Comparison of ENCODE assay signal across 16 cellular contexts in the genomic region with DNA sequence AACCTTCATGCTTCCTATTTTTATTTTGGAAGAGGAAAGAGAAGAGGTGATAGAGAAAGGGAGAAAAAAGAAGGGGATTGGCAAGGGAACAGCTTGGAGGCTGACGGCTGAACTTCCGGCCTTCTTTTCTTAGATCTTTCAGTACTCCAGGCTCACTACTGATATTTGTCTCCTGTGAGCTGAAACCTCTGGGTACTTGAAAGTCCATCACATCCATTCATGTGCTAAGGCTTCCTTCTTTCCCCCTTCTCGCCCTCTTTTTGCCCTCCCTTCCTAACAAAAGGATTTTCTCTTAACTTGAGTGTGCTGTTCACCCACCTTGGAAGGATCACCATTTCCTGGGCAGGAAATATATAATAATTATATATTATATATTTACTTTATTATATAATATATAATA.
DNase-seq lines count a peak whose midpoint lies in the region; ATAC-seq and TF ChIP-seq lines count a peak whose summit lies in the region.
"Had no signal": no experiment of that assay in that cellular context is flagged by ENCODE, and none has a peak within 500 bp of the region (broad histone marks: within the 10 kb centered on the region; RNA-seq: fewer than 3 reads in every experiment).

No MANE protein-coding gene starts in this region.

- H3K36me3 ChIP-seq in sigmoid colon, result no peaks in the 10 kb centered on the region
- H3K36me3 ChIP-seq: HAP-1 had no signal

- H3K27ac Mint-ChIP-seq in H9, result no peak overlapping the region; a peak in 1 of 7 replicates
- H3K27ac Mint-ChIP-seq in WTC11, result peak overlapping the region; percentile 80; the same call in 1 of the 2 replicates
- H3K27ac Mint-ChIP-seq: B cell; CD4-positive, alpha-beta T cell had no signal

- H2BK5ac ChIP-seq in H9 (ENCODE audit: insufficient read length, low read length), result no peak overlapping the region

- no peak overlapping the region for H2BK12ac ChIP-seq in H9 (ENCODE audit: insufficient read length, low read depth, low read length)

- peak; percentile 18 for DNase-seq in ELF-1 (ENCODE audit: low read depth, low spot score)
- peak; percentile 42 for DNase-seq in H9
- DNase-seq in WTC11 (ENCODE audit: low spot score), result no peak
- peak; percentile 36 for DNase-seq in iPS DF 4.7 (ENCODE audit: extremely low read depth, low spot score)
- DNase-seq in sigmoid colon, result no peak
- DNase-seq: C1 segment of cervical spinal cord; CD4-positive, alpha-beta T cell; DND-41; GF-D8; Karpas-422 had no signal

- H2AFZ ChIP-seq in H9 (ENCODE audit: low read length), result no peak overlapping the region
- H2AFZ ChIP-seq: GM23248 had no signal

- H3K36me3 Mint-ChIP-seq in H9 (ENCODE audit: insufficient read depth in 1 of 3, low read depth in 3 of 3) (no peaks in the 10 kb centered on the region), WTC11 (no peaks in the 10 kb centered on the region)

- no CpG with 5 or more reads among the region's 3 CpGs for WGBS in H9 (ENCODE audit: extremely low coverage, insufficient read length, low lambda C conversion rate)
- 88 to 98% methylated on average over 3 of the region's 3 CpGs for WGBS in sigmoid colon, 2 donors

- H2BK120ac ChIP-seq in H9 (ENCODE audit: low read depth, low read length, poor library complexity, severe bottlenecking), result no peak overlapping the region

- H3K14ac ChIP-seq in H9 (ENCODE audit: insufficient read depth, low read length), result no peak overlapping the region

- no peak overlapping the region for H2BK15ac ChIP-seq in H9 (ENCODE audit: low read depth, low read length)

- peaks cover 12% of the 10 kb centered on the region for H3K4me1 ChIP-seq in H9 (ENCODE audit: insufficient read depth, low read length)
- peaks cover 0 to 35% (median 26%) of the 10 kb centered on the region in 4 donors for H3K4me1 ChIP-seq in sigmoid colon

- no peak overlapping the region for H3K56ac ChIP-seq in H9 (ENCODE audit: insufficient read length, low read depth, low read length)

- no peaks in the 10 kb centered on the region for H3K23me2 ChIP-seq in H9 (ENCODE audit: insufficient read length, low read depth, low read length, poor library complexity, severe bottlenecking)

- H3K4ac ChIP-seq in H9 (ENCODE audit: low read depth, low read length), result no peak overlapping the region

- H2AK5ac ChIP-seq in H9 (ENCODE audit: insufficient read length, low read length), result no peak overlapping the region

- H3K9me3 ChIP-seq in H9 (ENCODE audit: control insufficient read depth, low read depth, low read length), result no peaks in the 10 kb centered on the region
- no peaks in the 10 kb centered on the region for H3K9me3 ChIP-seq in sigmoid colon
- H3K9me3 ChIP-seq: HAP-1 had no signal

- no peak overlapping the region for H3K4me3 Mint-ChIP-seq in H9
- no peak overlapping the region for H3K4me3 Mint-ChIP-seq in WTC11
- H3K4me3 Mint-ChIP-seq: B cell; CD4-positive, alpha-beta T cell had no signal

- no peaks in the 10 kb centered on the region for H3K79me2 ChIP-seq in H9 (ENCODE audit: insufficient read depth, low read length)

- H3K9me3 Mint-ChIP-seq in H9 (no peaks in the 10 kb centered on the region), WTC11 (no peaks in the 10 kb centered on the region)
- H3K9me3 Mint-ChIP-seq: CD4-positive, alpha-beta T cell had no signal

- no peak overlapping the region for H3K23ac ChIP-seq in H9 (ENCODE audit: insufficient read length, low read depth, low read length)

- H3K79me1 ChIP-seq in H9 (ENCODE audit: insufficient read depth, low read depth, low read length, poor library complexity, severe bottlenecking), result no peaks in the 10 kb centered on the region

- H3K27me3 Mint-ChIP-seq in H9 (ENCODE audit: low read depth) (peaks cover 3% of the 10 kb centered on the region), WTC11 (ENCODE audit: low read depth) (peaks cover 7% of the 10 kb centered on the region)
- H3K27me3 Mint-ChIP-seq: B cell had no signal

- H4K20me1 ChIP-seq in H9 (ENCODE audit: control insufficient read depth, insufficient read depth, insufficient read length), result no peaks in the 10 kb centered on the region

- H3K27me3 ChIP-seq in H9 (ENCODE audit: insufficient read depth, low read length) (no peaks in the 10 kb centered on the region), sigmoid colon (no peaks in the 10 kb centered on the region)

- ATAC-seq in WTC11 (peak; percentile 72), HG02571 (IDR thresholded peaks at IDR 0.05; ENCODE audit: unreplicated experiment) (no peak), HG02973 (IDR thresholded peaks at IDR 0.05; ENCODE audit: unreplicated experiment) (no peak)

- no peak for TF ChIP-seq POLR2A in sigmoid colon (IDR thresholded peaks at IDR 0.05)

- TF ChIP-seq EP300 in sigmoid colon (IDR thresholded peaks at IDR 0.05), result no peak

- intact Hi-C loops in sigmoid colon (cut with DNase I), result no loop called here

- TF ChIP-seq CTCF in H9 (conservative IDR thresholded peaks at IDR 0.05), result no peak
- no peak for TF ChIP-seq CTCF in WTC11 (IDR thresholded peaks at IDR 0.05)
- TF ChIP-seq CTCF in sigmoid colon (IDR thresholded peaks at IDR 0.05), result no peak

- POLR2A ChIA-PET in WTC11 (lab: Charles Lee), result no interaction called here

- no peak overlapping the region for H3K9ac ChIP-seq in H9 (ENCODE audit: extremely low read depth, insufficient read length, low read length)
- H3K9ac ChIP-seq: GM23248 had no signal

- no peak overlapping the region for H4K91ac ChIP-seq in H9 (ENCODE audit: insufficient read length, low read depth, low read length)

- H4K8ac ChIP-seq in H9 (replicated peaks; ENCODE audit: insufficient read length, low read depth, low read length), result no peak overlapping the region

- no peak overlapping the region for H2BK20ac ChIP-seq in H9 (ENCODE audit: low read depth, low read length, poor library complexity, severe bottlenecking)

- no peak overlapping the region for H3T11ph ChIP-seq in H9 (ENCODE audit: low read length)

- no peak overlapping the region for H3K4me2 ChIP-seq in H9 (ENCODE audit: insufficient read depth, insufficient read length, low read length)

- H4K5ac ChIP-seq in H9 (ENCODE audit: insufficient read length, low read depth, low read length), result no peak overlapping the region

- no peak overlapping the region for H3K18ac ChIP-seq in H9 (ENCODE audit: insufficient read length, low read depth, low read length)

- CTCF ChIA-PET in WTC11 (lab: Charles Lee), result interaction anchor here (1.4 kb wide), 1 partner anchor 324 kb away, joined by 3 read pairs; no protein-coding TSS in a partner anchor

- no peak overlapping the region for H3K4me3 ChIP-seq in sigmoid colon
- H3K4me3 ChIP-seq: GM23248, HAP-1 had no signal

- H3K27ac ChIP-seq in H9 (ENCODE audit: insufficient read length, low read depth, low read length) (no peak overlapping the region), sigmoid colon (no peak overlapping the region)
- H3K27ac ChIP-seq: GM23248, HL-60 had no signal

- H3K4me1 Mint-ChIP-seq in H9 (peaks cover 19 to 22% of the 10 kb centered on the region in 2 experiments), WTC11 (peaks cover 18% of the 10 kb centered on the region)
- H3K4me1 Mint-ChIP-seq: B cell had no signal

TF ChIP-seq in WTC11, 78 proteins besides CTCF, POLR2A, EP300 and RAD21:
- TF ChIP-seq JAZF1 (CRISPR knock-in tag; IDR thresholded peaks at IDR 0.05) (no peak), NFYB (CRISPR knock-in tag; conservative IDR thresholded peaks at IDR 0.05; ENCODE audit: low read depth) (no peak), SMAD3 (CRISPR knock-in tag; IDR thresholded peaks at IDR 0.05; ENCODE audit: borderline replicate concordance) (no peak), ZNF121 (CRISPR knock-in tag; IDR thresholded peaks at IDR 0.05) (no peak), EMX1 (CRISPR knock-in tag; IDR thresholded peaks at IDR 0.05) (no peak), NFE2L1 (CRISPR knock-in tag; IDR thresholded peaks at IDR 0.05) (no peak)
- TF ChIP-seq, protein P1, sequence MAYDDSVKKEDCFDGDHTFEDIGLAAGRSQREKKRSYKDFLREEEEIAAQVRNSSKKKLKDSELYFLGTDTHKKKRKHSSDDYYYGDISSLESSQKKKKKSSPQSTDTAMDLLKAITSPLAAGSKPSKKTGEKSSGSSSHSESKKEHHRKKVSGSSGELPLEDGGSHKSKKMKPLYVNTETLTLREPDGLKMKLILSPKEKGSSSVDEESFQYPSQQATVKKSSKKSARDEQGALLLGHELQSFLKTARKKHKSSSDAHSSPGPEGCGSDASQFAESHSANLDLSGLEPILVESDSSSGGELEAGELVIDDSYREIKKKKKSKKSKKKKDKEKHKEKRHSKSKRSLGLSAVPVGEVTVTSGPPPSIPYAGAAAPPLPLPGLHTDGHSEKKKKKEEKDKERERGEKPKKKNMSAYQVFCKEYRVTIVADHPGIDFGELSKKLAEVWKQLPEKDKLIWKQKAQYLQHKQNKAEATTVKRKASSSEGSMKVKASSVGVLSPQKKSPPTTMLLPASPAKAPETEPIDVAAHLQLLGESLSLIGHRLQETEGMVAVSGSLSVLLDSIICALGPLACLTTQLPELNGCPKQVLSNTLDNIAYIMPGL (CRISPR knock-in tag; IDR thresholded peaks at IDR 0.05), result no peak

Comparison
In these comparisons a context has a peak if more than half of its experiments do, and no peak if none do; other contexts are left out.
1. DNase-seq: peak in ELF-1 (single experiment), H9 (single experiment) and iPS DF 4.7 (single experiment); none in WTC11 (single experiment) and sigmoid colon (single experiment).